In genomic region chr6:26202811-26203583, GRCh38 we compare ENCODE assay signal across 11 cellular contexts.
DNase-seq lines count a peak whose midpoint lies in the region; ATAC-seq and TF ChIP-seq lines count a peak whose summit lies in the region.
"Had no signal": no experiment of that assay in that cellular context is flagged by ENCODE, and none has a peak within 500 bp of the region (broad histone marks: within the 10 kb centered on the region; RNA-seq: fewer than 3 reads in every experiment).

No MANE protein-coding gene starts in this region.

- DNase-seq in activated T-cell treated with anti-CD3 and anti-CD28 coated beads, Interleukin-2, amount 50 U/mL, for 4 hours = no peak
- DNase-seq in activated T-cell treated with anti-CD3 and anti-CD28 coated beads, Interleukin-2, amount 50 U/mL, for 48 hours = no peak
- DNase-seq in endodermal cell (peak; percentile 47), spleen (no peak), NCI-H1417 treated with DMSO at 0.1 percent for 48 hours (lab: John Stamatoyannopoulos, UW) (no peak), AG20443 (ENCODE audit: low spot score) (no peak)
- DNase-seq: C1 segment of cervical spinal cord, NCI-H226 had no signal

- H3K4me2 ChIP-seq in OCI-LY3 (ENCODE audit: low read length) = no peak overlapping the region

- H3K4me3 ChIP-seq in OCI-LY3 (ENCODE audit: low read length) = no peak overlapping the region
- peak overlapping the region; percentile 97 for H3K4me3 ChIP-seq in endodermal cell (ENCODE audit: low read length)
- no peak overlapping the region for H3K4me3 ChIP-seq in spleen

- H3K9ac ChIP-seq in OCI-LY3 (ENCODE audit: low read length) (no peak overlapping the region), endodermal cell (ENCODE audit: extremely low read depth, low read length, poor library complexity, severe bottlenecking) (peak overlapping the region; percentile 100)

- no peaks in the 10 kb centered on the region for H4K20me1 ChIP-seq in OCI-LY3 (ENCODE audit: insufficient read depth, low read length)

- no peaks in the 10 kb centered on the region for H3K27me3 Mint-ChIP-seq in activated T-cell treated with anti-CD3 and anti-CD28 coated beads, Interleukin-2, amount 50 U/mL, for 4 hours (ENCODE audit: low read depth)
- H3K27me3 Mint-ChIP-seq in endodermal cell (ENCODE audit: insufficient read depth) = no peaks in the 10 kb centered on the region

- H3K4me3 Mint-ChIP-seq in activated T-cell treated with anti-CD3 and anti-CD28 coated beads, Interleukin-2, amount 50 U/mL, for 4 hours = peak overlapping the region; percentile 46
- H3K4me3 Mint-ChIP-seq in endodermal cell = no peak overlapping the region

- H3K9me3 ChIP-seq in OCI-LY3 (ENCODE audit: insufficient read depth, low read length) = no peaks in the 10 kb centered on the region
- no peaks in the 10 kb centered on the region for H3K9me3 ChIP-seq in endodermal cell (ENCODE audit: control insufficient read depth, low read length)
- H3K9me3 ChIP-seq in spleen = no peaks in the 10 kb centered on the region
- H3K9me3 ChIP-seq: vagina had no signal

- no peak overlapping the region for H3K27ac Mint-ChIP-seq in endodermal cell

- peaks cover 2% of the 10 kb centered on the region for H3K9me3 Mint-ChIP-seq in activated T-cell treated with anti-CD3 and anti-CD28 coated beads, Interleukin-2, amount 50 U/mL, for 4 hours
- H3K9me3 Mint-ChIP-seq in endodermal cell = no peaks in the 10 kb centered on the region

- H3K36me3 ChIP-seq in OCI-LY3 (replicated peaks; ENCODE audit: low read depth, low read length) (no peaks in the 10 kb centered on the region), endodermal cell (ENCODE audit: control insufficient read depth, insufficient read depth, low read length) (no peaks in the 10 kb centered on the region), spleen (no peaks in the 10 kb centered on the region)
- H3K36me3 ChIP-seq: vagina had no signal

- TF ChIP-seq CTCF in OCI-LY3 (IDR thresholded peaks at IDR 0.05; ENCODE audit: low read depth, low read length) (no peak), endodermal cell (conservative IDR thresholded peaks at IDR 0.05) (no peak), spleen (IDR thresholded peaks at IDR 0.05 in 8 of 11, conservative IDR thresholded peaks at IDR 0.05 in 3 of 11) (no peak)

- peaks cover 22% of the 10 kb centered on the region for H3K4me1 ChIP-seq in OCI-LY3 (ENCODE audit: low read length)
- peaks cover 5% of the 10 kb centered on the region for H3K4me1 ChIP-seq in endodermal cell (ENCODE audit: control insufficient read depth, insufficient read depth, low read length)
- H3K4me1 ChIP-seq in spleen = peaks cover 0 to 55% (median 27%) of the 10 kb centered on the region in 6 donors

- peaks cover 26% of the 10 kb centered on the region for H3K4me1 Mint-ChIP-seq in activated T-cell treated with anti-CD3 and anti-CD28 coated beads, Interleukin-2, amount 50 U/mL, for 4 hours (ENCODE audit: low read depth)
- peaks cover 20% of the 10 kb centered on the region for H3K4me1 Mint-ChIP-seq in endodermal cell

- TF ChIP-seq POLR2A in spleen (IDR thresholded peaks at IDR 0.05) = no peak

- no peaks in the 10 kb centered on the region for H3K36me3 Mint-ChIP-seq in activated T-cell treated with anti-CD3 and anti-CD28 coated beads, Interleukin-2, amount 50 U/mL, for 4 hours (ENCODE audit: insufficient read depth)
- H3K36me3 Mint-ChIP-seq in endodermal cell (ENCODE audit: low read depth) = no peaks in the 10 kb centered on the region

- no peaks in the 10 kb centered on the region for H3K79me2 ChIP-seq in OCI-LY3 (ENCODE audit: low read length)

- H2AFZ ChIP-seq in OCI-LY3 (ENCODE audit: low read depth, low read length) = no peak overlapping the region

- no peaks in the 10 kb centered on the region for H3K27me3 ChIP-seq in OCI-LY3 (ENCODE audit: low read depth, low read length)
- no peaks in the 10 kb centered on the region for H3K27me3 ChIP-seq in endodermal cell (ENCODE audit: control insufficient read depth, insufficient read depth, low read length, poor library complexity, severe bottlenecking)
- H3K27me3 ChIP-seq in spleen (replicated peaks in 1 of 7) = no peaks in the 10 kb centered on the region
- H3K27me3 ChIP-seq: vagina had no signal

- intact Hi-C loops in spleen (cut with DNase I; ENCODE audit: low total_unique reads) = no loop called here

- WGBS in endodermal cell (ENCODE audit: insufficient coverage in 1 of 2, insufficient read length in 1 of 2), 2 experiments = 74 to 92% methylated on average over 7 to 8 of the region's 8 CpGs
- WGBS in spleen, 5 donors = 72 to 76% (median 74%) methylated on average over 8 of the region's 8 CpGs

- H3K27ac ChIP-seq in OCI-LY3 (ENCODE audit: low read length) = peak overlapping the region; percentile 49
- peak overlapping the region; percentile 17 for H3K27ac ChIP-seq in endodermal cell (ENCODE audit: low read depth, low read length)
- H3K27ac ChIP-seq in spleen = peak overlapping the region in 7 of 8 donors; percentile 95 to 100 (median 99)

- no peak for ATAC-seq in activated T-cell treated with anti-CD3 and anti-CD28 coated beads, Interleukin-2, amount 50 U/mL, for 4 hours
- no peak for ATAC-seq in HG02981 (IDR thresholded peaks at IDR 0.05; ENCODE audit: unreplicated experiment)

Comparison
In these comparisons a context has a peak if more than half of its experiments do, and no peak if none do; other contexts are left out.
1. H3K27ac ChIP-seq: peak in every context shown above with its lines; median percentile 99 in spleen; 49 in OCI-LY3; 17 in endodermal cell.